ENCODE assay signal across 12 cellular contexts in the genomic region with DNA sequence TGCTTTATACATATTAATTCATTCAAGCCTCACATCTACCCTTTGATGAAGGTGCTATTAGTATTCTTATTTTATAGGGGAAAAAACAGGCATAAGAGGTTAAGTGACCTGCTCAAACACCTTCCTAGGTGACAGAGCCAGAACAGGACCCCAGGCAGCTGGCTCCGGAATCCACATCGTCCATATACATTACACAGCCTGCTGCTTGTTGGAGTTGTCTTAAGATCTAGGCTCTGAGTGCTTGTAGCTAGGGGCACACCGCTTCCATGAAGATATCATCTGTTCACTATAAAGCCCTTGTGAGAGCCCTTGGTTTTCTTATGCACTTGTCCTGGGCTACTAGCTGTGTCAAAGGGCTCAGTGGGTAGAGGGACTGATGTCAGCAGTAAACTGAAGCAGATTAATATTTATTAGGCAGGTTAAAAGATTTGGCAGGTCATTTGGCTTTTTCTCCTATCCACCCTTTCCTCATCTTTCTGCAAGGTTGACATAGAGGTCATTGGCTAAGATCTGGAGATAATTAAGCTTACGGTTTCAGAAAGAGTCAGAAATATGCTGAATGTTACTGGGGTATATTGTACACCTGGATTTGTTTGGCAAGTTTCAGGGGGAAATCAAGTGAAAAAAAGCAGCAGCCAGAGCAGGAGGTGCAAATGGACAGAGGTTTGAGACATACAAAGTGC.
A peak's percentile ranks its signal among the peaks of the same experiment; 100 is the strongest.
DNase-seq lines count a peak whose midpoint lies in the region; ATAC-seq and TF ChIP-seq lines count a peak whose summit lies in the region.
"Had no signal": no experiment of that assay in that cellular context is flagged by ENCODE, and none has a peak within 500 bp of the region (broad histone marks: within the 10 kb centered on the region; RNA-seq: fewer than 3 reads in every experiment).

No MANE protein-coding gene starts in this region.

- H3K4me3 Mint-ChIP-seq in Calu3 (ENCODE audit: low read depth, unreplicated experiment), result peak overlapping the region; percentile 47
- no peak overlapping the region for H3K4me3 Mint-ChIP-seq in chondrocyte (ENCODE audit: unreplicated experiment)
- H3K4me3 Mint-ChIP-seq: activated T-helper 17 cell treated with anti-CD3 and anti-CD28 coated beads, Interleukin-2, amount 50 U/mL, for 72 hours; stimulated activated naive CD8-positive, alpha-beta T cell treated with anti-CD3 and anti-CD28 coated beads, Interleukin-15, Interleukin-2, amounts not matched to agents 100 ng/mL and 50 ng/mL, for 24 hours had no signal

- BruUV-seq in Calu3 (replicated peaks; lab: Mats Ljungman, UMichigan), result no TSS peak

- DNase-seq in Calu3 (no peak), chondrocyte (ENCODE audit: low spot score) (no peak), RKO (ENCODE audit: low spot score) (no peak)
- DNase-seq: left colon, MV-4-11 had no signal

- CTCF ChIA-PET in Calu3 (lab: Charles Lee), result interaction anchor here (2.5 kb wide), 1 partner anchor 13 kb away, joined by 8 read pairs; no protein-coding TSS in a partner anchor

- intact Hi-C loops in Calu3 (cut with micrococcal nuclease; ENCODE audit: unreplicated experiment), result no loop called here

- H3K27ac Mint-ChIP-seq in Calu3 (ENCODE audit: unreplicated experiment) (peak overlapping the region; percentile 95), chondrocyte (ENCODE audit: unreplicated experiment) (peak overlapping the region; percentile 79)
- H3K27ac Mint-ChIP-seq: activated T-helper 17 cell treated with anti-CD3 and anti-CD28 coated beads, Interleukin-2, amount 50 U/mL, for 72 hours; stimulated activated naive CD8-positive, alpha-beta T cell treated with anti-CD3 and anti-CD28 coated beads, Interleukin-15, Interleukin-2, amounts not matched to agents 100 ng/mL and 50 ng/mL, for 24 hours had no signal

- H3K4me3 ChIP-seq in HUES48 (ENCODE audit: low read depth, low read length), result no peak overlapping the region
- no peak overlapping the region for H3K4me3 ChIP-seq in muscle layer of duodenum (ENCODE audit: low read depth in 1 of 2, low read length in 2 of 2)

- H3K9me3 ChIP-seq in HUES48 (ENCODE audit: control insufficient read depth, insufficient read depth, low read length) (no peaks in the 10 kb centered on the region), muscle layer of duodenum (ENCODE audit: control insufficient read depth in 1 of 2, low read length in 2 of 2) (no peaks in the 10 kb centered on the region)

- no peak for TF ChIP-seq CTCF in Calu3 (IDR thresholded peaks at IDR 0.05; ENCODE audit: unreplicated experiment)
- TF ChIP-seq CTCF in chondrocyte (IDR thresholded peaks at IDR 0.05), result no peak

- H3K4me1 Mint-ChIP-seq in Calu3 (ENCODE audit: low read depth, unreplicated experiment), result peaks cover 78% of the 10 kb centered on the region
- H3K4me1 Mint-ChIP-seq in chondrocyte (ENCODE audit: low read depth), result peaks cover 47% of the 10 kb centered on the region
- H3K4me1 Mint-ChIP-seq: activated T-helper 17 cell treated with anti-CD3 and anti-CD28 coated beads, Interleukin-2, amount 50 U/mL, for 72 hours had no signal

- no peak for TF ChIP-seq POLR2A in GM18505 (IDR thresholded peaks at IDR 0.05; ENCODE audit: borderline replicate concordance, extremely low read depth, insufficient read depth, insufficient read length)

- H3K27ac ChIP-seq in HUES48 (ENCODE audit: low read depth, low read length) (peak overlapping the region; percentile 21), muscle layer of duodenum (ENCODE audit: low read length) (peak overlapping the region; percentile 94)

- H3K9me3 Mint-ChIP-seq in Calu3 (ENCODE audit: low read depth, unreplicated experiment) (no peaks in the 10 kb centered on the region), chondrocyte (ENCODE audit: low read depth) (no peaks in the 10 kb centered on the region)
- H3K9me3 Mint-ChIP-seq: activated T-helper 17 cell treated with anti-CD3 and anti-CD28 coated beads, Interleukin-2, amount 50 U/mL, for 72 hours; stimulated activated naive CD8-positive, alpha-beta T cell treated with anti-CD3 and anti-CD28 coated beads, Interleukin-15, Interleukin-2, amounts not matched to agents 100 ng/mL and 50 ng/mL, for 24 hours had no signal

- H3K27me3 Mint-ChIP-seq in Calu3 (ENCODE audit: unreplicated experiment), result no peaks in the 10 kb centered on the region
- H3K27me3 Mint-ChIP-seq in chondrocyte (ENCODE audit: low read depth), result no peaks in the 10 kb centered on the region

- H3K36me3 Mint-ChIP-seq in Calu3 (ENCODE audit: insufficient read depth, unreplicated experiment) (peaks cover 46% of the 10 kb centered on the region), chondrocyte (ENCODE audit: low read depth) (peaks cover 2% of the 10 kb centered on the region)

- H3K4me1 ChIP-seq in HUES48 (ENCODE audit: control insufficient read depth, insufficient read depth, low read length) (peaks cover 51% of the 10 kb centered on the region), muscle layer of duodenum (ENCODE audit: control insufficient read depth in 1 of 2, insufficient read depth in 2 of 2, low read length in 2 of 2) (peaks cover 28 to 36% of the 10 kb centered on the region in 2 donors)

- H3K36me3 ChIP-seq in HUES48 (ENCODE audit: control insufficient read depth, insufficient read depth, low read length), result no peaks in the 10 kb centered on the region
- H3K36me3 ChIP-seq in muscle layer of duodenum (ENCODE audit: control insufficient read depth in 1 of 2, insufficient read depth in 2 of 2, low read length in 2 of 2), result no peaks in the 10 kb centered on the region

- H3K27me3 ChIP-seq in HUES48 (ENCODE audit: control insufficient read depth, insufficient read depth, low read length) (no peaks in the 10 kb centered on the region), muscle layer of duodenum (ENCODE audit: low read depth, low read length) (no peaks in the 10 kb centered on the region)

- H3K9ac ChIP-seq in HUES48 (ENCODE audit: low read depth, low read length), result no peak overlapping the region

- ATAC-seq in activated CD4-positive, CD25-positive, alpha-beta regulatory T cell treated with anti-CD3 and anti-CD28 coated beads, Interleukin-2, amount 50 U/mL, for 24 hours, result no peak
- ATAC-seq in HG03045 (IDR thresholded peaks at IDR 0.05; ENCODE audit: unreplicated experiment), result no peak
- ATAC-seq in GM18505 (IDR thresholded peaks at IDR 0.05; ENCODE audit: unreplicated experiment), result no peak
- ATAC-seq: activated T-helper 17 cell treated with anti-CD3 and anti-CD28 coated beads, Interleukin-2, amount 50 U/mL, for 72 hours; left colon had no signal
